8 cellular contexts compared by ENCODE assay signal in genomic region chr5:42718591-42718990, GRCh38. TPM values are rescaled to one million over a fixed set of nuclear protein-coding genes. Genes with fewer than 3 reads are reported as not detected.
DNase-seq lines count a peak whose midpoint lies in the region; ATAC-seq and TF ChIP-seq lines count a peak whose summit lies in the region.

No MANE protein-coding gene starts in this region.

- DNase-seq in AG08395 (ENCODE audit: low spot score) (peak; percentile 14), cardiac septum (ENCODE audit: low spot score) (no peak), retina (no peak), DMS153 (lab: John Stamatoyannopoulos, UW) (no peak), Right ventricle myocardium superior (no peak)
- peak; percentile 30 for DNase-seq in activated CD8-positive, alpha-beta T cell treated with anti-CD3 and anti-CD28 coated beads for 36 hours

- peak; percentile 95 for ATAC-seq in GM19452 (IDR thresholded peaks at IDR 0.05; ENCODE audit: unreplicated experiment)
- ATAC-seq in HG03342 (IDR thresholded peaks at IDR 0.05; ENCODE audit: unreplicated experiment) = peak; percentile 95
- ATAC-seq in activated CD8-positive, alpha-beta T cell treated with anti-CD3 and anti-CD28 coated beads for 36 hours = peak; percentile 82
- no peak for ATAC-seq in Right ventricle myocardium superior (ENCODE audit: poor library complexity)

- intact Hi-C loops in activated CD8-positive, alpha-beta T cell treated with anti-CD3 and anti-CD28 coated beads for 36 hours (cut with micrococcal nuclease) = no loop called here
- intact Hi-C loops in cardiac septum (cut with DNase I) = no loop called here
- intact Hi-C loops in Right ventricle myocardium superior (cut with DNase I) = no loop called here

- TF ChIP-seq CTCF in activated CD8-positive, alpha-beta T cell treated with anti-CD3 and anti-CD28 coated beads for 36 hours (IDR thresholded peaks at IDR 0.05) = no peak

- peaks cover 16% of the 10 kb centered on the region for H3K27me3 Mint-ChIP-seq in activated CD8-positive, alpha-beta T cell treated with anti-CD3 and anti-CD28 coated beads for 36 hours

- no peaks in the 10 kb centered on the region for H3K36me3 Mint-ChIP-seq in activated CD8-positive, alpha-beta T cell treated with anti-CD3 and anti-CD28 coated beads for 36 hours (ENCODE audit: low read depth)

- H3K27ac Mint-ChIP-seq in activated CD8-positive, alpha-beta T cell treated with anti-CD3 and anti-CD28 coated beads for 36 hours = no peak overlapping the region

- H3K4me3 Mint-ChIP-seq in activated CD8-positive, alpha-beta T cell treated with anti-CD3 and anti-CD28 coated beads for 36 hours = no peak overlapping the region

- H3K4me1 Mint-ChIP-seq in activated CD8-positive, alpha-beta T cell treated with anti-CD3 and anti-CD28 coated beads for 36 hours (ENCODE audit: low read depth) = peaks cover 16% of the 10 kb centered on the region

- no peaks in the 10 kb centered on the region for H3K9me3 Mint-ChIP-seq in activated CD8-positive, alpha-beta T cell treated with anti-CD3 and anti-CD28 coated beads for 36 hours

- POLR2A ChIA-PET in activated CD8-positive, alpha-beta T cell treated with anti-CD3 and anti-CD28 coated beads for 36 hours (lab: Charles Lee) = no interaction called here

- CTCF ChIA-PET in activated CD8-positive, alpha-beta T cell treated with anti-CD3 and anti-CD28 coated beads for 36 hours (lab: Charles Lee) = no interaction called here

RNA-seq across cellular contexts. Expression of gene CCDC152, which starts 38.0 kb away (rescaled TPM):
- 10 to 100 TPM; 10.1 to 10.8 TPM for total RNA-seq in activated CD8-positive, alpha-beta T cell treated with anti-CD3 and anti-CD28 coated beads for 36 hours
- total RNA-seq in cardiac septum (1.0 TPM), Right ventricle myocardium superior (0.56 TPM)

Comparison
In these comparisons a context has a peak if more than half of its experiments do, and no peak if none do; other contexts are left out.
1. DNase-seq: peak in AG08395 (single experiment) and activated CD8-positive, alpha-beta T cell treated with anti-CD3 and anti-CD28 coated beads for 36 hours (single experiment); none in cardiac septum (single experiment), retina (single experiment), DMS153 (single experiment) and Right ventricle myocardium superior (single experiment).